Comparison of ENCODE assay signal across 7 cellular contexts in the genomic region with DNA sequence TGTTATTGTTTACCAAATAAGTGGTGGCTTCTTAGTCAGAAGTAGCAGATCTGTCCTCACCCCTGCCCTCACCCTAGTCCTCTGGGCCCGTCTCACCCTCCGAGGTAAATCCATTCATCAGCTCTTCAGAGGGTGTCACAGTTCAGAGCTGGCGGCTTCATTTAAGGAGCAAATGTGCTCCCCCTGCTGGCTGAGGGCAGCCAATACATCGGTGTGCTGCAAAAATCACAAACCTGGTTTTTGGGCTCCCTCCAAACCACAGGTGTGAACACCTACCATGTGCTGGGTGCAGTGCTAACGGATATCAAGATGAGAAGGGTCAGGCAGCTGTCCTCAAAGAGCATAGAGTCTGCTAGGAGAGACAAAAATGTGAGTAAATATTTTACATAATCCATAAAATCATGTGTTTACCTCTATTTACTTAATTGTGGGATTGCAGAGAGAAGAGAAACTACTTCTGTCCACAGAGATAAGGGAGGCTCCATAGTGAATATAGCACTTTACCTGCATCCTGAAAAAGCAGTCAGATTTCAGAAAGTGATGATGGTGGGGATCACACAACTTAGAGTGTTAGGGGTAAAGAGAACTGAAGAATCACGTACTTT. TPM values are rescaled to one million over a fixed set of nuclear protein-coding genes. Genes with fewer than 3 reads are reported as not detected.
A peak's percentile ranks its signal among the peaks of the same experiment; 100 is the strongest.
DNase-seq lines count a peak whose midpoint lies in the region; ATAC-seq, FAIRE-seq and TF ChIP-seq lines count a peak whose summit lies in the region.

No MANE protein-coding gene starts in this region.

- H3K4me3 ChIP-seq in PC-3 (ENCODE audit: low read length) (no peak overlapping the region), neutrophil (ENCODE audit: low read depth in 1 of 2, low read length in 1 of 2) (no peak overlapping the region), testis (no peak overlapping the region)

- peak; percentile 74 for ATAC-seq in PC-3
- ATAC-seq in activated T-cell treated with anti-CD3 and anti-CD28 coated beads, Interleukin-2, amount 50 U/mL, for 4 hours: peak; percentile 71 to 75

- no peak overlapping the region for H3K4me2 ChIP-seq in PC-3 (ENCODE audit: low read length)

- 23 to 25% methylated on average over 4 to 6 of the region's 6 CpGs for WGBS in testis, 2 donors

- intact Hi-C loops in PC-3 (cut with micrococcal nuclease): no loop called here
- intact Hi-C loops in testis (cut with DNase I; ENCODE audit: low total_unique reads): loop anchor here (10.0 kb wide), 1 partner anchor 131 kb away; no protein-coding TSS in a partner anchor

- TF ChIP-seq POLR2A in GM12892 (IDR thresholded peaks at IDR 0.05; ENCODE audit: low read depth, low read length): no peak
- TF ChIP-seq POLR2A in testis (IDR thresholded peaks at IDR 0.05): no peak

- H2AFZ ChIP-seq in PC-3 (ENCODE audit: low read length): no peak overlapping the region

- H3K9me2 ChIP-seq in PC-3 (replicated peaks; ENCODE audit: low read length): no peaks in the 10 kb centered on the region

- H3K4me3 Mint-ChIP-seq in activated T-cell treated with anti-CD3 and anti-CD28 coated beads, Interleukin-2, amount 50 U/mL, for 4 hours: no peak overlapping the region

- FAIRE-seq in GM12892 (lab: Jason Lieb, UNC): peak; percentile 81
- FAIRE-seq in HTR-8/SVneo (lab: Jason Lieb, UNC): peak; percentile 4

- peaks cover 1% of the 10 kb centered on the region for H3K4me1 Mint-ChIP-seq in activated T-cell treated with anti-CD3 and anti-CD28 coated beads, Interleukin-2, amount 50 U/mL, for 4 hours (ENCODE audit: low read depth)

- H3F3A ChIP-seq in PC-3 (ENCODE audit: low read length, unreplicated experiment): no peaks in the 10 kb centered on the region

- no peak overlapping the region for H3K9ac ChIP-seq in PC-3 (ENCODE audit: low read length)

- H3K36me3 ChIP-seq in PC-3 (ENCODE audit: low read depth, low read length) (no peaks in the 10 kb centered on the region), neutrophil (no peaks in the 10 kb centered on the region), testis (ENCODE audit: low read depth, missing control alignments) (no peaks in the 10 kb centered on the region)

- peak; percentile 81 for TF ChIP-seq CTCF in PC-3 (conservative IDR thresholded peaks at IDR 0.05; ENCODE audit: low read depth, low read length)
- TF ChIP-seq CTCF in neutrophil (IDR thresholded peaks at IDR 0.05): peak; percentile 71
- TF ChIP-seq CTCF in testis (IDR thresholded peaks at IDR 0.05): peak; percentile 63 to 90 (median 65)

- H3K27me3 Mint-ChIP-seq in activated T-cell treated with anti-CD3 and anti-CD28 coated beads, Interleukin-2, amount 50 U/mL, for 4 hours (ENCODE audit: low read depth): peaks cover 38% of the 10 kb centered on the region

- POLR2A ChIA-PET in PC-3 (lab: Charles Lee; ENCODE audit: unreplicated experiment): no interaction called here

- H3K27me3 ChIP-seq in PC-3 (ENCODE audit: low read length) (peaks cover 23% of the 10 kb centered on the region), neutrophil (peaks cover 87% of the 10 kb centered on the region), testis (no peaks in the 10 kb centered on the region)

- no peak for DNase-seq in GM12892 (ENCODE audit: insufficient read length)
- DNase-seq in HTR-8/SVneo (ENCODE audit: insufficient read length, low spot score): peak; percentile 62
- DNase-seq in PC-3: peak; percentile 70
- peak; percentile 40 for DNase-seq in activated T-cell treated with anti-CD3 and anti-CD28 coated beads, Interleukin-2, amount 50 U/mL, for 4 hours
- DNase-seq in fibroblast of peridontal ligament (ENCODE audit: extremely low read depth): peak; percentile 47
- peak; percentile 78 for DNase-seq in testis

- H3K27ac ChIP-seq in PC-3 (ENCODE audit: low read length) (no peak overlapping the region), neutrophil (no peak overlapping the region), testis (no peak overlapping the region)

- H3K9me3 ChIP-seq in PC-3 (ENCODE audit: low read length) (no peaks in the 10 kb centered on the region), neutrophil (no peaks in the 10 kb centered on the region), testis (no peaks in the 10 kb centered on the region)

- no peaks in the 10 kb centered on the region for H3K9me3 Mint-ChIP-seq in activated T-cell treated with anti-CD3 and anti-CD28 coated beads, Interleukin-2, amount 50 U/mL, for 4 hours

- H4K20me1 ChIP-seq in PC-3 (ENCODE audit: low read length): no peaks in the 10 kb centered on the region

- no TSS peak for BruUV-seq in PC-3 (replicated peaks; lab: Mats Ljungman, UMichigan)

- H3K79me2 ChIP-seq in PC-3 (ENCODE audit: low read length): no peaks in the 10 kb centered on the region

- CTCF ChIA-PET in PC-3 (lab: Charles Lee): interaction anchor here (0.7 to 1.0 kb wide), 2 partner anchors 131 to 238 kb away, joined by 3 to 4 read pairs; no protein-coding TSS in a partner anchor

- H3K36me3 Mint-ChIP-seq in activated T-cell treated with anti-CD3 and anti-CD28 coated beads, Interleukin-2, amount 50 U/mL, for 4 hours (ENCODE audit: insufficient read depth): no peaks in the 10 kb centered on the region

- H3K4me1 ChIP-seq in PC-3 (ENCODE audit: insufficient read depth, low read length): no peaks in the 10 kb centered on the region
- H3K4me1 ChIP-seq in neutrophil (ENCODE audit: control insufficient read depth in 1 of 2, insufficient read depth in 1 of 2, low read depth in 1 of 2, low read length in 1 of 2): no peaks in the 10 kb centered on the region
- H3K4me1 ChIP-seq in testis: no peaks in the 10 kb centered on the region

RNA-seq across cellular contexts. Expression of gene CRTAC1, which starts 15.5 kb away (rescaled TPM):
- polyA plus RNA-seq in GM12892 (2012; ENCODE audit: missing spikeins): not detected
- not detected in 2 replicates for total RNA-seq in PC-3 (2014; rRNA removed)
- total RNA-seq in activated T-cell treated with anti-CD3 and anti-CD28 coated beads, Interleukin-2, amount 50 U/mL, for 4 hours: not detected
- total RNA-seq in testis: 10 to 100 TPM in 1 of 2 donors, 1 to 10 TPM in 1; 7.5 to 12.2 TPM
- 11.5 TPM for polyA plus RNA-seq in testis (ENCODE audit: insufficient read depth, low read depth, low replicate concordance)
